ENCODE assay signal across 13 cellular contexts in genomic region chr2:206245178-206245778, GRCh38. TPM values are rescaled to one million over a fixed set of nuclear protein-coding genes. Genes with fewer than 3 reads are reported as not detected.
DNase-seq lines count a peak whose midpoint lies in the region; ATAC-seq and TF ChIP-seq lines count a peak whose summit lies in the region.
"Had no signal": no experiment of that assay in that cellular context is flagged by ENCODE, and none has a peak within 500 bp of the region (broad histone marks: within the 10 kb centered on the region; RNA-seq: fewer than 3 reads in every experiment).

No MANE protein-coding gene starts in this region.

- H3K27ac ChIP-seq in spleen, result peak overlapping the region in 4 of 8 donors; percentile 31 to 63 (median 54)
- no peak overlapping the region for H3K27ac ChIP-seq in WERI-Rb-1

- H3K4me3 ChIP-seq in spleen (no peak overlapping the region), WERI-Rb-1 (ENCODE audit: low read depth, low read length) (no peak overlapping the region)

- intact Hi-C loops in spleen (cut with DNase I; ENCODE audit: low total_unique reads), result no loop called here

- TF ChIP-seq POLR2A in spleen (IDR thresholded peaks at IDR 0.05), result no peak

- H3K9me3 ChIP-seq in spleen (no peaks in the 10 kb centered on the region), WERI-Rb-1 (ENCODE audit: severe bottlenecking) (no peaks in the 10 kb centered on the region)

- TF ChIP-seq CTCF in spleen (IDR thresholded peaks at IDR 0.05 in 8 of 11, conservative IDR thresholded peaks at IDR 0.05 in 3 of 11) (no peak), WERI-Rb-1 (IDR thresholded peaks at IDR 0.05; ENCODE audit: low read depth, low read length) (no peak)

- peak; percentile 58 for ATAC-seq in GM21786 (IDR thresholded peaks at IDR 0.05; ENCODE audit: unreplicated experiment)
- ATAC-seq in HG03460 (IDR thresholded peaks at IDR 0.05; ENCODE audit: unreplicated experiment), result peak; percentile 54
- peak; percentile 64 for ATAC-seq in stimulated activated effector memory CD8-positive, alpha-beta T cell treated with anti-CD3 and anti-CD28 coated beads, Interleukin-12 subunit alpha, Interleukin-12 subunit beta, amount 100 ng/mL, for 72 hours
- ATAC-seq: stimulated activated naive CD8-positive, alpha-beta T cell treated with anti-CD3 and anti-CD28 coated beads, Interleukin-15, Interleukin-2, amounts not matched to agents 100 U/mL and 50 U/mL, for 24 hours had no signal

- H3K4me1 ChIP-seq in spleen, result peaks cover 0 to 15% (median 7%) of the 10 kb centered on the region in 6 donors

- DNase-seq in NCI-H510A treated with DMSO at 0.1 percent for 48 hours (lab: John Stamatoyannopoulos, UW) (peak; percentile 5), NCI-H510A (lab: John Stamatoyannopoulos, UW) (no peak), spleen (no peak), NK-92 (lab: John Stamatoyannopoulos, UW; ENCODE audit: unreplicated experiment) (no peak), WERI-Rb-1 (no peak)
- no peak for DNase-seq in stimulated activated effector memory CD8-positive, alpha-beta T cell treated with anti-CD3 and anti-CD28 coated beads, Interleukin-12 subunit alpha, Interleukin-12 subunit beta, amount 100 ng/mL, for 72 hours (ENCODE audit: low spot score in 2 of 2)
- DNase-seq: amniotic stem cell; NCI-H1105; nephron progenitor cell; stimulated activated CD4-positive, alpha-beta T cell treated with anti-CD3 and anti-CD28 coated beads, Interleukin-12 subunit alpha, Interleukin-12 subunit beta, amount 100 ng/mL, for 4 hours; stimulated activated naive CD8-positive, alpha-beta T cell treated with anti-CD3 and anti-CD28 coated beads, Interleukin-15, Interleukin-2, amounts not matched to agents 100 U/mL and 50 U/mL, for 24 hours had no signal

- H3K27ac Mint-ChIP-seq in stimulated activated effector memory CD8-positive, alpha-beta T cell treated with anti-CD3 and anti-CD28 coated beads, Interleukin-12 subunit alpha, Interleukin-12 subunit beta, amount 100 ng/mL, for 72 hours, result no peak overlapping the region
- H3K27ac Mint-ChIP-seq: nephron progenitor cell had no signal

- no peaks in the 10 kb centered on the region for H3K4me1 Mint-ChIP-seq in stimulated activated effector memory CD8-positive, alpha-beta T cell treated with anti-CD3 and anti-CD28 coated beads, Interleukin-12 subunit alpha, Interleukin-12 subunit beta, amount 100 ng/mL, for 72 hours

- H3K9me3 Mint-ChIP-seq in stimulated activated effector memory CD8-positive, alpha-beta T cell treated with anti-CD3 and anti-CD28 coated beads, Interleukin-12 subunit alpha, Interleukin-12 subunit beta, amount 100 ng/mL, for 72 hours, result no peaks in the 10 kb centered on the region

- H3K27me3 ChIP-seq in spleen (replicated peaks in 1 of 7) (peaks cover 0 to 39% (median under 1%) of the 10 kb centered on the region in 7 donors), WERI-Rb-1 (ENCODE audit: insufficient read depth, low read depth, severe bottlenecking) (no peaks in the 10 kb centered on the region)

- no peaks in the 10 kb centered on the region for H3K36me3 Mint-ChIP-seq in stimulated activated effector memory CD8-positive, alpha-beta T cell treated with anti-CD3 and anti-CD28 coated beads, Interleukin-12 subunit alpha, Interleukin-12 subunit beta, amount 100 ng/mL, for 72 hours

- 54 to 68% (median 61%) methylated on average over 6 of the region's 6 CpGs for WGBS in spleen, 5 donors

- H3K4me3 Mint-ChIP-seq in stimulated activated effector memory CD8-positive, alpha-beta T cell treated with anti-CD3 and anti-CD28 coated beads, Interleukin-12 subunit alpha, Interleukin-12 subunit beta, amount 100 ng/mL, for 72 hours, result no peak overlapping the region
- H3K4me3 Mint-ChIP-seq: nephron progenitor cell had no signal

- no peaks in the 10 kb centered on the region for H3K36me3 ChIP-seq in spleen
- H3K36me3 ChIP-seq in WERI-Rb-1, result no peaks in the 10 kb centered on the region

RNA-seq across cellular contexts. Expression of gene ZDBF2, which starts 29.2 kb away (rescaled TPM):
- total RNA-seq in spleen, result 10 to 100 TPM in 6 of 7 donors, 1 to 10 TPM in 1; 8.6 to 14.7 (median 13.4) TPM
- 1 to 10 TPM; 1.2 to 1.3 (median 1.2) TPM for polyA plus RNA-seq in spleen
